In genomic region chr4:54539500-54540029, GRCh38 we compare ENCODE assay signal across 8 cellular contexts.
DNase-seq lines count a peak whose midpoint lies in the region; ATAC-seq and TF ChIP-seq lines count a peak whose summit lies in the region.

No MANE protein-coding gene starts in this region.

- peaks cover 5% of the 10 kb centered on the region; the same call in 1 of the 2 replicates for H3K4me1 ChIP-seq in Caco-2

- H3K4me1 Mint-ChIP-seq in Caco-2 (ENCODE audit: low read depth, unreplicated experiment): peaks cover 22% of the 10 kb centered on the region
- H3K4me1 Mint-ChIP-seq in T-helper 17 cell: no peaks in the 10 kb centered on the region
- H3K4me1 Mint-ChIP-seq in natural killer cell: peaks cover 9 to 11% of the 10 kb centered on the region in 2 donors

- H3K9me3 Mint-ChIP-seq in Caco-2 (ENCODE audit: unreplicated experiment) (no peaks in the 10 kb centered on the region), natural killer cell (no peaks in the 10 kb centered on the region)

- ATAC-seq in T-helper 17 cell (no peak), natural killer cell (peak; percentile 38 to 74 (median 38))

- H3K4me3 Mint-ChIP-seq in Caco-2 (ENCODE audit: unreplicated experiment) (peak overlapping the region; percentile 56), T-helper 17 cell (peak overlapping the region; percentile 45), natural killer cell (peak overlapping the region; percentile 43)

- H3K9me3 ChIP-seq in Caco-2 (no peaks in the 10 kb centered on the region), T-helper 17 cell (ENCODE audit: control insufficient read depth, low read length, poor library complexity, severe bottlenecking) (no peaks in the 10 kb centered on the region)

- H3K36me3 ChIP-seq in Caco-2 (ENCODE audit: control insufficient read depth, insufficient read depth, low read length): no peaks in the 10 kb centered on the region

- H3K27me3 Mint-ChIP-seq in Caco-2 (ENCODE audit: insufficient read depth, unreplicated experiment) (no peaks in the 10 kb centered on the region), T-helper 17 cell (peaks cover 26% of the 10 kb centered on the region), natural killer cell (ENCODE audit: low read depth in 2 of 2) (peaks cover 2 to 18% of the 10 kb centered on the region in 2 donors)

- TF ChIP-seq CTCF in Caco-2 (IDR thresholded peaks at IDR 0.05; ENCODE audit: insufficient read depth in 1 of 2, low read depth in 1 of 2, low read length in 1 of 2, severe bottlenecking in 1 of 2, unreplicated experiment in 1 of 2) (peak in 1 of 2 experiments; percentile 20), foreskin fibroblast (IDR thresholded peaks at IDR 0.05; ENCODE audit: low read depth, low read length) (no peak), natural killer cell (IDR thresholded peaks at IDR 0.05) (no peak)

- DNase-seq in Caco-2 (peak; percentile 60 to 74), HT-29 (ENCODE audit: low spot score) (peak; percentile 38), T-helper 17 cell (no peak), foreskin fibroblast (peak; percentile 47 to 86), natural killer cell (no peak), SIG-M5 treated with dmso at 0.1 percent for 504 hours (lab: John Stamatoyannopoulos, UW; ENCODE audit: unreplicated experiment) (no peak), HCEC 1CT (no peak), activated gamma-delta T cell treated with Interleukin-2 at 50 U/mL for 16 hours (no peak)

- H3K36me3 Mint-ChIP-seq in Caco-2 (ENCODE audit: insufficient read depth, unreplicated experiment): no peaks in the 10 kb centered on the region
- no peaks in the 10 kb centered on the region for H3K36me3 Mint-ChIP-seq in T-helper 17 cell (ENCODE audit: low read depth)
- no peaks in the 10 kb centered on the region for H3K36me3 Mint-ChIP-seq in natural killer cell

- POLR2A ChIA-PET in Caco-2 (lab: Charles Lee): no interaction called here

- H3K27ac Mint-ChIP-seq in Caco-2 (ENCODE audit: unreplicated experiment) (no peak overlapping the region), T-helper 17 cell (no peak overlapping the region), natural killer cell (no peak overlapping the region)

- intact Hi-C loops in Caco-2 (cut with micrococcal nuclease; ENCODE audit: unreplicated experiment) (no loop called here), natural killer cell (cut with micrococcal nuclease) (no loop called here)

- H3K27me3 ChIP-seq in Caco-2 (replicated peaks; ENCODE audit: control insufficient read depth, insufficient read depth, low read length): no peaks in the 10 kb centered on the region

- CTCF ChIA-PET in Caco-2 (lab: Charles Lee): interaction anchor here (1.2 to 1.3 kb wide), 2 partner anchors 13 to 118 kb away, joined by 3 to 4 read pairs; partner anchors contain the start of gene KIT

- BruUV-seq in Caco-2 (replicated peaks; lab: Mats Ljungman, UMichigan): no TSS peak

- H3K4me3 ChIP-seq in Caco-2 (ENCODE audit: low read depth, low read length): peak overlapping the region; percentile 39
- H3K4me3 ChIP-seq in foreskin fibroblast (ENCODE audit: low read depth in 1 of 2, low read length in 2 of 2): peak overlapping the region; percentile 39 to 51

Comparison
In these comparisons a context has a peak if more than half of its experiments do, and no peak if none do; other contexts are left out.
1. DNase-seq: peak in Caco-2 (2 of 2), HT-29 (single experiment) and foreskin fibroblast (2 of 2); none in T-helper 17 cell (0 of 3), natural killer cell (single experiment), SIG-M5 treated with dmso at 0.1 percent for 504 hours (single experiment), HCEC 1CT (single experiment) and activated gamma-delta T cell treated with Interleukin-2 at 50 U/mL for 16 hours (single experiment).
2. Peak in every context shown above with its lines, with median percentiles within 50 percentile points of each other: H3K4me3 Mint-ChIP-seq.